Comparison of ENCODE assay signal across 26 cellular contexts in genomic region chr4:185599844-185600243, GRCh38.
DNase-seq lines count a peak whose midpoint lies in the region; ATAC-seq and TF ChIP-seq lines count a peak whose summit lies in the region.
"Had no signal": no experiment of that assay in that cellular context is flagged by ENCODE, and none has a peak within 500 bp of the region (broad histone marks: within the 10 kb centered on the region; RNA-seq: fewer than 3 reads in every experiment).

No MANE protein-coding gene starts in this region.

- H3K4me1 ChIP-seq in ascending aorta (peaks cover 0 to 13% of the 10 kb centered on the region in 2 donors), colonic mucosa (no peaks in the 10 kb centered on the region)
- H3K4me1 ChIP-seq: prostate gland, upper lobe of left lung had no signal

- H3K27ac Mint-ChIP-seq in CD4-positive, alpha-beta T cell: no peak overlapping the region
- H3K27ac Mint-ChIP-seq: activated CD8-positive, alpha-beta T cell treated with anti-CD3 and anti-CD28 coated beads for 36 hours; activated naive CD4-positive, alpha-beta T cell treated with anti-CD3 and anti-CD28 coated beads, Interleukin-2, amount 50 U/mL, for 24 hours; activated T-helper 17 cell treated with anti-CD3 and anti-CD28 coated beads, Interleukin-2, amount 50 U/mL, for 72 hours; T-helper 1 cell treated with Interleukin-12 subunit alpha and Interleukin-12 subunit beta and Interleukin-4 antibody, amounts not matched to agents 30 μg/mL and 1 μg/mL, for 36 hours had no signal

- no peaks in the 10 kb centered on the region for H3K4me1 Mint-ChIP-seq in CD4-positive, alpha-beta T cell (ENCODE audit: low read depth)
- H3K4me1 Mint-ChIP-seq: activated naive CD4-positive, alpha-beta T cell treated with anti-CD3 and anti-CD28 coated beads, Interleukin-2, amount 50 U/mL, for 24 hours; activated T-helper 17 cell treated with anti-CD3 and anti-CD28 coated beads, Interleukin-2, amount 50 U/mL, for 72 hours; stimulated activated naive CD8-positive, alpha-beta T cell treated with anti-CD3 and anti-CD28 coated beads, Interleukin-15, amount 100 ng/mL, for 72 hours had no signal

- no peaks in the 10 kb centered on the region for H3K9me3 ChIP-seq in ascending aorta
- no peaks in the 10 kb centered on the region for H3K9me3 ChIP-seq in colonic mucosa
- no peaks in the 10 kb centered on the region for H3K9me3 ChIP-seq in CD4-positive, alpha-beta T cell (ENCODE audit: control insufficient read depth, low read length)
- H3K9me3 ChIP-seq: prostate gland, upper lobe of left lung had no signal

- peaks cover 0 to 4% of the 10 kb centered on the region in 2 donors for H3K36me3 ChIP-seq in ascending aorta
- no peaks in the 10 kb centered on the region for H3K36me3 ChIP-seq in colonic mucosa
- H3K36me3 ChIP-seq: prostate gland, upper lobe of left lung had no signal

- no peak for TF ChIP-seq CTCF in ascending aorta (IDR thresholded peaks at IDR 0.05)
- no peak for TF ChIP-seq CTCF in fibroblast of pulmonary artery (IDR thresholded peaks at IDR 0.05; ENCODE audit: low read length, missing control alignments)
- no peak for TF ChIP-seq CTCF in colonic mucosa (IDR thresholded peaks at IDR 0.05)
- no peak for TF ChIP-seq CTCF in CD4-positive, alpha-beta T cell (IDR thresholded peaks at IDR 0.05)

- H3K4me3 ChIP-seq in ascending aorta: no peak overlapping the region
- no peak overlapping the region for H3K4me3 ChIP-seq in fibroblast of pulmonary artery (replicated peaks; ENCODE audit: low read depth, low read length)
- no peak overlapping the region for H3K4me3 ChIP-seq in colonic mucosa
- H3K4me3 ChIP-seq: prostate gland, skin epidermis, upper lobe of left lung had no signal

- ATAC-seq in left lobe of liver: peak; percentile 24
- ATAC-seq in CD4-positive, alpha-beta T cell (ENCODE audit: poor library complexity): no peak
- ATAC-seq: activated CD8-positive, alpha-beta T cell treated with anti-CD3 and anti-CD28 coated beads for 36 hours; activated T-helper 17 cell treated with anti-CD3 and anti-CD28 coated beads, Interleukin-2, amount 50 U/mL, for 72 hours; stimulated activated naive CD8-positive, alpha-beta T cell treated with anti-CD3 and anti-CD28 coated beads, Interleukin-15, amount 100 ng/mL, for 72 hours had no signal

- DNase-seq in ascending aorta (ENCODE audit: low spot score in 2 of 2) (no peak), fibroblast of pulmonary artery (ENCODE audit: low read depth) (peak; percentile 29), left lobe of liver (ENCODE audit: low spot score) (no peak), DMS114 treated with DMSO at 0.1 percent for 48 hours (lab: John Stamatoyannopoulos, UW; ENCODE audit: unreplicated experiment) (no peak), colonic mucosa (no peak)
- DNase-seq in CD4-positive, alpha-beta T cell: no peak
- DNase-seq: activated CD4-positive, CD25-positive, alpha-beta regulatory T cell treated with anti-CD3 and anti-CD28 coated beads, Interleukin-2, amount 50 U/mL, for 72 hours; activated CD8-positive, alpha-beta T cell treated with anti-CD3 and anti-CD28 coated beads for 36 hours; anterior cingulate cortex; H7; head of caudate nucleus; NCI-H146; NCI-H2107; NCI-H446 treated with DMSO at 0.1 percent for 48 hours; NCI-H82; stimulated activated CD4-positive, alpha-beta T cell treated with anti-CD3 and anti-CD28 coated beads, Interleukin-1b, Interleukin-23, amount 100 ng/mL, for 48 hours; stimulated activated CD8-positive, alpha-beta memory T cell treated with anti-CD3 and anti-CD28 coated beads, Interleukin-4, amount 100 ng/mL, for 48 hours; stimulated activated naive CD8-positive, alpha-beta T cell treated with anti-CD3 and anti-CD28 coated beads, Interleukin-15, amount 100 ng/mL, for 72 hours; upper lobe of left lung had no signal

- no peak overlapping the region for H3K4me3 Mint-ChIP-seq in CD4-positive, alpha-beta T cell
- H3K4me3 Mint-ChIP-seq: activated CD8-positive, alpha-beta T cell treated with anti-CD3 and anti-CD28 coated beads for 36 hours; activated naive CD4-positive, alpha-beta T cell treated with anti-CD3 and anti-CD28 coated beads, Interleukin-2, amount 50 U/mL, for 24 hours; activated T-helper 17 cell treated with anti-CD3 and anti-CD28 coated beads, Interleukin-2, amount 50 U/mL, for 72 hours; stimulated activated naive CD8-positive, alpha-beta T cell treated with anti-CD3 and anti-CD28 coated beads, Interleukin-15, amount 100 ng/mL, for 72 hours; T-helper 1 cell treated with Interleukin-12 subunit alpha and Interleukin-12 subunit beta and Interleukin-4 antibody, amounts not matched to agents 30 μg/mL and 1 μg/mL, for 36 hours had no signal

- intact Hi-C loops in ascending aorta (cut with DNase I) (loop anchor here (5.0 to 10.0 kb wide), 2 partner anchors 173 to 205 kb away; partner anchors contain the start of genes ANKRD37, LRP2BP and UFSP2), colonic mucosa (cut with DNase I) (loop anchor here (5.0 to 10.0 kb wide), 2 partner anchors 128 to 415 kb away; partner anchors contain the start of gene CCDC110)
- intact Hi-C loops in CD4-positive, alpha-beta T cell (cut with DNase I, micrococcal nuclease): loop anchor here (2.0 to 10.0 kb wide), 4 partner anchors 63 to 415 kb away; partner anchors contain the start of genes CCDC110 (in 1 of the 2), PDLIM3 (in 1 of the 2) and UFSP2 (in 1 of the 2)

- CTCF ChIA-PET in CD4-positive, alpha-beta T cell (lab: Charles Lee): no interaction called here

- H3K27me3 Mint-ChIP-seq in CD4-positive, alpha-beta T cell: peaks cover 35% of the 10 kb centered on the region

- no peak overlapping the region for H3K9ac ChIP-seq in colonic mucosa (ENCODE audit: low read depth in 2 of 2, low read length in 2 of 2)

- no peaks in the 10 kb centered on the region for H3K9me3 Mint-ChIP-seq in CD4-positive, alpha-beta T cell
- H3K9me3 Mint-ChIP-seq: activated CD8-positive, alpha-beta T cell treated with anti-CD3 and anti-CD28 coated beads for 36 hours; activated naive CD4-positive, alpha-beta T cell treated with anti-CD3 and anti-CD28 coated beads, Interleukin-2, amount 50 U/mL, for 24 hours; activated T-helper 17 cell treated with anti-CD3 and anti-CD28 coated beads, Interleukin-2, amount 50 U/mL, for 72 hours; stimulated activated naive CD8-positive, alpha-beta T cell treated with anti-CD3 and anti-CD28 coated beads, Interleukin-15, amount 100 ng/mL, for 72 hours; T-helper 1 cell treated with Interleukin-12 subunit alpha and Interleukin-12 subunit beta and Interleukin-4 antibody, amounts not matched to agents 30 μg/mL and 1 μg/mL, for 36 hours had no signal

- H3K27ac ChIP-seq in ascending aorta (peak overlapping the region; percentile 64 to 72), temporal lobe (ENCODE audit: low read depth, low read length) (peak overlapping the region; percentile 12), colonic mucosa (no peak overlapping the region)
- no peak overlapping the region for H3K27ac ChIP-seq in CD4-positive, alpha-beta T cell (ENCODE audit: low read depth, low read length)
- H3K27ac ChIP-seq: C4-2B, prostate gland, skin epidermis, upper lobe of left lung had no signal

- H3K36me3 Mint-ChIP-seq in CD4-positive, alpha-beta T cell (ENCODE audit: low read depth): no peaks in the 10 kb centered on the region
- H3K36me3 Mint-ChIP-seq: activated naive CD4-positive, alpha-beta T cell treated with anti-CD3 and anti-CD28 coated beads, Interleukin-2, amount 50 U/mL, for 24 hours had no signal

- no peaks in the 10 kb centered on the region for H3K27me3 ChIP-seq in ascending aorta
- H3K27me3 ChIP-seq in colonic mucosa: no peaks in the 10 kb centered on the region
- peaks cover 4% of the 10 kb centered on the region for H3K27me3 ChIP-seq in CD4-positive, alpha-beta T cell (ENCODE audit: control insufficient read depth, insufficient read depth, low read length)
- H3K27me3 ChIP-seq: upper lobe of left lung had no signal

- POLR2A ChIA-PET in CD4-positive, alpha-beta T cell (lab: Charles Lee): no interaction called here

Comparison
In these comparisons a context has a peak if more than half of its experiments do, and no peak if none do; other contexts are left out.
1. H3K27ac ChIP-seq: peak in ascending aorta (2 of 2) and temporal lobe (single experiment); none in colonic mucosa (single experiment) and CD4-positive, alpha-beta T cell (single experiment).